ENCODE assay signal across 1 cellular context in genomic region chr19:49580264-49581006, GRCh38.
TF ChIP-seq lines count a peak whose summit lies in the region.

Gene NOSIP (minus strand): TSS chr19:49580556. CDS start chr19:49560691, 19,865 bp downstream.

TF ChIP-seq in K562, 482 proteins besides CTCF, POLR2A, EP300 and RAD21 (continued from another document and continues in another):
- TF ChIP-seq, protein P1, sequence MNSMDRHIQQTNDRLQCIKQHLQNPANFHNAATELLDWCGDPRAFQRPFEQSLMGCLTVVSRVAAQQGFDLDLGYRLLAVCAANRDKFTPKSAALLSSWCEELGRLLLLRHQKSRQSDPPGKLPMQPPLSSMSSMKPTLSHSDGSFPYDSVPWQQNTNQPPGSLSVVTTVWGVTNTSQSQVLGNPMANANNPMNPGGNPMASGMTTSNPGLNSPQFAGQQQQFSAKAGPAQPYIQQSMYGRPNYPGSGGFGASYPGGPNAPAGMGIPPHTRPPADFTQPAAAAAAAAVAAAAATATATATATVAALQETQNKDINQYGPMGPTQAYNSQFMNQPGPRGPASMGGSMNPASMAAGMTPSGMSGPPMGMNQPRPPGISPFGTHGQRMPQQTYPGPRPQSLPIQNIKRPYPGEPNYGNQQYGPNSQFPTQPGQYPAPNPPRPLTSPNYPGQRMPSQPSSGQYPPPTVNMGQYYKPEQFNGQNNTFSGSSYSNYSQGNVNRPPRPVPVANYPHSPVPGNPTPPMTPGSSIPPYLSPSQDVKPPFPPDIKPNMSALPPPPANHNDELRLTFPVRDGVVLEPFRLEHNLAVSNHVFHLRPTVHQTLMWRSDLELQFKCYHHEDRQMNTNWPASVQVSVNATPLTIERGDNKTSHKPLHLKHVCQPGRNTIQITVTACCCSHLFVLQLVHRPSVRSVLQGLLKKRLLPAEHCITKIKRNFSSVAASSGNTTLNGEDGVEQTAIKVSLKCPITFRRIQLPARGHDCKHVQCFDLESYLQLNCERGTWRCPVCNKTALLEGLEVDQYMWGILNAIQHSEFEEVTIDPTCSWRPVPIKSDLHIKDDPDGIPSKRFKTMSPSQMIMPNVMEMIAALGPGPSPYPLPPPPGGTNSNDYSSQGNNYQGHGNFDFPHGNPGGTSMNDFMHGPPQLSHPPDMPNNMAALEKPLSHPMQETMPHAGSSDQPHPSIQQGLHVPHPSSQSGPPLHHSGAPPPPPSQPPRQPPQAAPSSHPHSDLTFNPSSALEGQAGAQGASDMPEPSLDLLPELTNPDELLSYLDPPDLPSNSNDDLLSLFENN (IDR thresholded peaks at IDR 0.05; ENCODE audit: low read depth in 2 of 2, low read length in 2 of 2), result peak; percentile 23 to 78; a peak in 3 of 4 replicates
- TF ChIP-seq PRDM10 (IDR thresholded peaks at IDR 0.05; ENCODE audit: partially characterized antibody), result no peak
- peak; percentile 94 for TF ChIP-seq PHF8 (IDR thresholded peaks at IDR 0.05; ENCODE audit: borderline replicate concordance, low read length)
- peak; percentile 33 for TF ChIP-seq ZNF239 (CRISPR knock-in tag; IDR thresholded peaks at IDR 0.05)
- TF ChIP-seq ZNF121 (CRISPR knock-in tag; conservative IDR thresholded peaks at IDR 0.05), result no peak
- TF ChIP-seq ZNF384 (IDR thresholded peaks at IDR 0.05; ENCODE audit: low read depth, low read length), result peak; percentile 44; the same call in 1 of the 2 replicates
- TF ChIP-seq HSF4 (CRISPR knock-in tag; IDR thresholded peaks at IDR 0.05; ENCODE audit: borderline replicate concordance), result no peak
- TF ChIP-seq CREB3L1 (IDR thresholded peaks at IDR 0.05; ENCODE audit: borderline replicate concordance, low read depth), result peak; percentile 39; the same call in 1 of the 2 replicates
- TF ChIP-seq, protein P2, sequence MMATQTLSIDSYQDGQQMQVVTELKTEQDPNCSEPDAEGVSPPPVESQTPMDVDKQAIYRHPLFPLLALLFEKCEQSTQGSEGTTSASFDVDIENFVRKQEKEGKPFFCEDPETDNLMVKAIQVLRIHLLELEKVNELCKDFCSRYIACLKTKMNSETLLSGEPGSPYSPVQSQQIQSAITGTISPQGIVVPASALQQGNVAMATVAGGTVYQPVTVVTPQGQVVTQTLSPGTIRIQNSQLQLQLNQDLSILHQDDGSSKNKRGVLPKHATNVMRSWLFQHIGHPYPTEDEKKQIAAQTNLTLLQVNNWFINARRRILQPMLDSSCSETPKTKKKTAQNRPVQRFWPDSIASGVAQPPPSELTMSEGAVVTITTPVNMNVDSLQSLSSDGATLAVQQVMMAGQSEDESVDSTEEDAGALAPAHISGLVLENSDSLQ (IDR thresholded peaks at IDR 0.05), result peak; percentile 94
- TF ChIP-seq HDAC6 (IDR thresholded peaks at IDR 0.05; ENCODE audit: low read depth, low read length), result no peak
- TF ChIP-seq SMAD1 (IDR thresholded peaks at IDR 0.05; ENCODE audit: low read depth, low read length, partially characterized antibody), result peak; percentile 50
- TF ChIP-seq C11orf30 (IDR thresholded peaks at IDR 0.05; ENCODE audit: low read depth), result peak; percentile 81
- TF ChIP-seq SNAPC5 (CRISPR knock-in tag; IDR thresholded peaks at IDR 0.05), result no peak
- 0 out of 2 replicates have a peak, but pooled peaks have one; percentile 29 for TF ChIP-seq NFE2 (IDR thresholded peaks at IDR 0.05; ENCODE audit: low read depth)
- TF ChIP-seq NFATC3 (IDR thresholded peaks at IDR 0.05), result peak; percentile 86; the same call in 1 of the 2 replicates
- peak; percentile 89 for TF ChIP-seq RB1 (IDR thresholded peaks at IDR 0.05; ENCODE audit: low read depth)
- TF ChIP-seq, protein P3, sequence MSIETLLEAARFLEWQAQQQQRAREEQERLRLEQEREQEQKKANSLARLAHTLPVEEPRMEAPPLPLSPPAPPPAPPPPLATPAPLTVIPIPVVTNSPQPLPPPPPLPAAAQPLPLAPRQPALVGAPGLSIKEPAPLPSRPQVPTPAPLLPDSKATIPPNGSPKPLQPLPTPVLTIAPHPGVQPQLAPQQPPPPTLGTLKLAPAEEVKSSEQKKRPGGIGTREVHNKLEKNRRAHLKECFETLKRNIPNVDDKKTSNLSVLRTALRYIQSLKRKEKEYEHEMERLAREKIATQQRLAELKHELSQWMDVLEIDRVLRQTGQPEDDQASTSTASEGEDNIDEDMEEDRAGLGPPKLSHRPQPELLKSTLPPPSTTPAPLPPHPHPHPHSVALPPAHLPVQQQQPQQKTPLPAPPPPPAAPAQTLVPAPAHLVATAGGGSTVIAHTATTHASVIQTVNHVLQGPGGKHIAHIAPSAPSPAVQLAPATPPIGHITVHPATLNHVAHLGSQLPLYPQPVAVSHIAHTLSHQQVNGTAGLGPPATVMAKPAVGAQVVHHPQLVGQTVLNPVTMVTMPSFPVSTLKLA (conservative IDR thresholded peaks at IDR 0.05), result peak; percentile 60 to 78; a peak in 3 of 4 replicates
- peak; percentile 7 to 15; a peak in 1 of 4 replicates for TF ChIP-seq ETV6 (IDR thresholded peaks at IDR 0.05; ENCODE audit: borderline replicate concordance in 1 of 2, low read depth in 2 of 2, low read length in 1 of 2)
- TF ChIP-seq ETV6 (CRISPR knock-in tag; IDR thresholded peaks at IDR 0.05; ENCODE audit: borderline replicate concordance), result no peak
- peak; percentile 18; the same call in 1 of the 2 replicates for TF ChIP-seq ZNF740 (CRISPR knock-in tag; IDR thresholded peaks at IDR 0.05)
- no peak for TF ChIP-seq ZNF740 (tag; IDR thresholded peaks at IDR 0.05)
- peak; percentile 46; the same call in 1 of the 2 replicates for TF ChIP-seq NCOR1 (IDR thresholded peaks at IDR 0.05)
- TF ChIP-seq, protein P4, sequence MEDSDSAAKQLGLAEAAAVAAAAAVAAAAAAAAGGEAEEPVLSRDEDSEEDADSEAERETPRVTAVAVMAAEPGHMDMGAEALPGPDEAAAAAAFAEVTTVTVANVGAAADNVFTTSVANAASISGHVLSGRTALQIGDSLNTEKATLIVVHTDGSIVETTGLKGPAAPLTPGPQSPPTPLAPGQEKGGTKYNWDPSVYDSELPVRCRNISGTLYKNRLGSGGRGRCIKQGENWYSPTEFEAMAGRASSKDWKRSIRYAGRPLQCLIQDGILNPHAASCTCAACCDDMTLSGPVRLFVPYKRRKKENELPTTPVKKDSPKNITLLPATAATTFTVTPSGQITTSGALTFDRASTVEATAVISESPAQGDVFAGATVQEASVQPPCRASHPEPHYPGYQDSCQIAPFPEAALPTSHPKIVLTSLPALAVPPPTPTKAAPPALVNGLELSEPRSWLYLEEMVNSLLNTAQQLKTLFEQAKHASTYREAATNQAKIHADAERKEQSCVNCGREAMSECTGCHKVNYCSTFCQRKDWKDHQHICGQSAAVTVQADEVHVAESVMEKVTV (CRISPR knock-in tag; IDR thresholded peaks at IDR 0.05), result peak; percentile 40; the same call in 1 of the 2 replicates
- TF ChIP-seq, protein P5, sequence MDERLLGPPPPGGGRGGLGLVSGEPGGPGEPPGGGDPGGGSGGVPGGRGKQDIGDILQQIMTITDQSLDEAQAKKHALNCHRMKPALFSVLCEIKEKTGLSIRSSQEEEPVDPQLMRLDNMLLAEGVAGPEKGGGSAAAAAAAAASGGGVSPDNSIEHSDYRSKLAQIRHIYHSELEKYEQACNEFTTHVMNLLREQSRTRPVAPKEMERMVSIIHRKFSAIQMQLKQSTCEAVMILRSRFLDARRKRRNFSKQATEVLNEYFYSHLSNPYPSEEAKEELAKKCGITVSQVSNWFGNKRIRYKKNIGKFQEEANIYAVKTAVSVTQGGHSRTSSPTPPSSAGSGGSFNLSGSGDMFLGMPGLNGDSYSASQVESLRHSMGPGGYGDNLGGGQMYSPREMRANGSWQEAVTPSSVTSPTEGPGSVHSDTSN (CRISPR knock-in tag; IDR thresholded peaks at IDR 0.05; ENCODE audit: low read depth), result no peak
- TF ChIP-seq, protein P5 (tag; conservative IDR thresholded peaks at IDR 0.05; ENCODE audit: low read depth), result peak; percentile 35
- TF ChIP-seq ZNF197 (CRISPR knock-in tag; IDR thresholded peaks at IDR 0.05; ENCODE audit: low read depth), result 0 out of 2 replicates have a peak, but pooled peaks have one; percentile 50
- TF ChIP-seq ERF (CRISPR knock-in tag; IDR thresholded peaks at IDR 0.05), result 0 out of 2 replicates have a peak, but pooled peaks have one; percentile 63
- TF ChIP-seq ZBTB9 (CRISPR knock-in tag; IDR thresholded peaks at IDR 0.05), result peak; percentile 41; the same call in 1 of the 2 replicates
- peak; percentile 53 for TF ChIP-seq BRD9 (IDR thresholded peaks at IDR 0.05; ENCODE audit: low read depth, partially characterized antibody)
- TF ChIP-seq ZNF274 (IDR thresholded peaks at IDR 0.05; ENCODE audit: borderline replicate concordance, low read depth, low read length), result no peak
- TF ChIP-seq MYC (IDR thresholded peaks at IDR 0.05; ENCODE audit: low read depth, low read length), result 0 out of 2 replicates have a peak, but pooled peaks have one; percentile 30
- no peak for TF ChIP-seq MYC (CRISPR knock-in tag; IDR thresholded peaks at IDR 0.05; ENCODE audit: borderline replicate concordance, low read depth)
